In the genomic region with DNA sequence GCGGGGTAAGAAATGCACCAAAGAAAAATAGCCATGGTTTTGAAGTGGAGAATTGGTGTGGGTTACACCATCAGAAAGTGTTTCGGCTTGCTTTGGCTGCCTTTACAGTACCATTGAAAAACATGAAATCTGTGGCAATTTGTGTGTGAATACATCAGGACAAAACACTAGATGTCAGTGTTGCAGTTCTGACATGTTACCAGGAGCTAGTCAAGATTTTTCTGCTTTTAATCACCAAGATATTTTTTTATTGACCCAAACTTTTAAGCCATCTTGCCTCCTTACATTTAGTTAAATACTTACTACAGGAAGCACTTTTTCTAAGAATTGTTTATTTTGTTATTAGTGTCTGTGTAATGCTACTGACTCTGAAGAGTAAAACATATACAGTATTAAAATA, we compare ENCODE assay signal across 1 cellular context.
TF ChIP-seq lines count a peak whose summit lies in the region.

No MANE protein-coding gene starts in this region.

TF ChIP-seq in K562, 482 proteins besides CTCF, POLR2A, EP300 and RAD21 (continued from another document and continues in another):
- TF ChIP-seq NR2C2 (CRISPR knock-in tag; IDR thresholded peaks at IDR 0.05) (no peak), NR2C2 (tag; IDR thresholded peaks at IDR 0.05) (no peak), MEIS2 (IDR thresholded peaks at IDR 0.05; ENCODE audit: partially characterized antibody) (no peak), RAD51 (IDR thresholded peaks at IDR 0.05; ENCODE audit: borderline replicate concordance, low read depth) (no peak), CREM (IDR thresholded peaks at IDR 0.05; ENCODE audit: low read depth) (0 out of 2 replicates have a peak, but pooled peaks have one; percentile 10), MIER1 (IDR thresholded peaks at IDR 0.05; ENCODE audit: low read depth) (no peak), ZNF24 (IDR thresholded peaks at IDR 0.05) (no peak), SIN3B (IDR thresholded peaks at IDR 0.05; ENCODE audit: low read depth) (no peak), CBX2 (IDR thresholded peaks at IDR 0.05; ENCODE audit: insufficient read depth, low read length, poor library complexity, severe bottlenecking) (no peak), SAFB (IDR thresholded peaks at IDR 0.05; ENCODE audit: borderline replicate concordance, low read depth, low read length) (no peak), CBFA2T3 (IDR thresholded peaks at IDR 0.05) (no peak), PRPF4 (IDR thresholded peaks at IDR 0.05; ENCODE audit: insufficient read depth, low read depth, low read length, poor library complexity, severe bottlenecking) (no peak), SREBF2 (CRISPR knock-in tag; IDR thresholded peaks at IDR 0.05) (no peak), SMAD4 (CRISPR knock-in tag; conservative IDR thresholded peaks at IDR 0.05) (no peak), ZNF263 (CRISPR knock-in tag; IDR thresholded peaks at IDR 0.05; ENCODE audit: borderline replicate concordance) (no peak), ZFP30 (CRISPR knock-in tag; IDR thresholded peaks at IDR 0.05; ENCODE audit: borderline replicate concordance) (no peak), SIN3A (IDR thresholded peaks at IDR 0.05; ENCODE audit: borderline replicate concordance in 2 of 2, control insufficient read depth in 1 of 2, low read depth in 2 of 2, low read length in 2 of 2) (no peak), DDX20 (tag; IDR thresholded peaks at IDR 0.05; ENCODE audit: low read depth) (no peak), ZNF121 (CRISPR knock-in tag; conservative IDR thresholded peaks at IDR 0.05) (no peak), GATAD2B (IDR thresholded peaks at IDR 0.05; ENCODE audit: borderline replicate concordance) (0 out of 2 replicates have a peak, but pooled peaks have one; percentile 40), TAL1 (IDR thresholded peaks at IDR 0.05) (no peak), GTF2A2 (tag; IDR thresholded peaks at IDR 0.05) (no peak), PTBP1 (IDR thresholded peaks at IDR 0.05; ENCODE audit: low read depth, low read length) (no peak), ELF4 (CRISPR knock-in tag; IDR thresholded peaks at IDR 0.05) (no peak), CCAR2 (IDR thresholded peaks at IDR 0.05; ENCODE audit: low read depth, low read length) (no peak), TAF1 (IDR thresholded peaks at IDR 0.05; ENCODE audit: control insufficient read depth, extremely low read depth, insufficient read depth, low read length, severe bottlenecking) (no peak), MECOM (CRISPR knock-in tag; IDR thresholded peaks at IDR 0.05) (no peak), SIRT6 (IDR thresholded peaks at IDR 0.05; ENCODE audit: low read depth, low read length) (no peak), CEBPG (CRISPR knock-in tag; IDR thresholded peaks at IDR 0.05) (no peak), CEBPG (tag; conservative IDR thresholded peaks at IDR 0.05 in 1 of 2, IDR thresholded peaks at IDR 0.05 in 1 of 2) (0 out of 4 replicates have a peak, but pooled peaks of 1 of the 2 experiments have one; percentile 11), TEAD2 (tag; IDR thresholded peaks at IDR 0.05) (no peak), ARNT (IDR thresholded peaks at IDR 0.05) (peak in 1 of 2 experiments; percentile 21; a peak in 1 of 4 replicates), ZFPM2 (CRISPR knock-in tag; IDR thresholded peaks at IDR 0.05) (no peak), GABPB2 (CRISPR knock-in tag; conservative IDR thresholded peaks at IDR 0.05) (no peak)
- TF ChIP-seq, protein P1, sequence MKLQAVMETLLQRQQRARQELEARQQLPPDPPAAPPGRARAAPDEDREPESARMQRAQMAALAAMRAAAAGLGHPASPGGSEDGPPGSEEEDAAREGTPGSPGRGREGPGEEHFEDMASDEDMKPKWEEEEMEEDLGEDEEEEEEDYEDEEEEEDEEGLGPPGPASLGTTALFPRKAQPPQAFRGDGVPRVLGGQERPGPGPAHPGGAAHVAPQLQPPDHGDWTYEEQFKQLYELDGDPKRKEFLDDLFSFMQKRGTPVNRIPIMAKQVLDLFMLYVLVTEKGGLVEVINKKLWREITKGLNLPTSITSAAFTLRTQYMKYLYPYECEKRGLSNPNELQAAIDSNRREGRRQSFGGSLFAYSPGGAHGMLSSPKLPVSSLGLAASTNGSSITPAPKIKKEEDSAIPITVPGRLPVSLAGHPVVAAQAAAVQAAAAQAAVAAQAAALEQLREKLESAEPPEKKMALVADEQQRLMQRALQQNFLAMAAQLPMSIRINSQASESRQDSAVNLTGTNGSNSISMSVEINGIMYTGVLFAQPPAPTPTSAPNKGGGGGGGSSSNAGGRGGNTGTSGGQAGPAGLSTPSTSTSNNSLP (IDR thresholded peaks at IDR 0.05; ENCODE audit: borderline replicate concordance, low read depth, low read length), result peak; percentile 66; the same call in 1 of the 2 replicates
- TF ChIP-seq, protein P2, sequence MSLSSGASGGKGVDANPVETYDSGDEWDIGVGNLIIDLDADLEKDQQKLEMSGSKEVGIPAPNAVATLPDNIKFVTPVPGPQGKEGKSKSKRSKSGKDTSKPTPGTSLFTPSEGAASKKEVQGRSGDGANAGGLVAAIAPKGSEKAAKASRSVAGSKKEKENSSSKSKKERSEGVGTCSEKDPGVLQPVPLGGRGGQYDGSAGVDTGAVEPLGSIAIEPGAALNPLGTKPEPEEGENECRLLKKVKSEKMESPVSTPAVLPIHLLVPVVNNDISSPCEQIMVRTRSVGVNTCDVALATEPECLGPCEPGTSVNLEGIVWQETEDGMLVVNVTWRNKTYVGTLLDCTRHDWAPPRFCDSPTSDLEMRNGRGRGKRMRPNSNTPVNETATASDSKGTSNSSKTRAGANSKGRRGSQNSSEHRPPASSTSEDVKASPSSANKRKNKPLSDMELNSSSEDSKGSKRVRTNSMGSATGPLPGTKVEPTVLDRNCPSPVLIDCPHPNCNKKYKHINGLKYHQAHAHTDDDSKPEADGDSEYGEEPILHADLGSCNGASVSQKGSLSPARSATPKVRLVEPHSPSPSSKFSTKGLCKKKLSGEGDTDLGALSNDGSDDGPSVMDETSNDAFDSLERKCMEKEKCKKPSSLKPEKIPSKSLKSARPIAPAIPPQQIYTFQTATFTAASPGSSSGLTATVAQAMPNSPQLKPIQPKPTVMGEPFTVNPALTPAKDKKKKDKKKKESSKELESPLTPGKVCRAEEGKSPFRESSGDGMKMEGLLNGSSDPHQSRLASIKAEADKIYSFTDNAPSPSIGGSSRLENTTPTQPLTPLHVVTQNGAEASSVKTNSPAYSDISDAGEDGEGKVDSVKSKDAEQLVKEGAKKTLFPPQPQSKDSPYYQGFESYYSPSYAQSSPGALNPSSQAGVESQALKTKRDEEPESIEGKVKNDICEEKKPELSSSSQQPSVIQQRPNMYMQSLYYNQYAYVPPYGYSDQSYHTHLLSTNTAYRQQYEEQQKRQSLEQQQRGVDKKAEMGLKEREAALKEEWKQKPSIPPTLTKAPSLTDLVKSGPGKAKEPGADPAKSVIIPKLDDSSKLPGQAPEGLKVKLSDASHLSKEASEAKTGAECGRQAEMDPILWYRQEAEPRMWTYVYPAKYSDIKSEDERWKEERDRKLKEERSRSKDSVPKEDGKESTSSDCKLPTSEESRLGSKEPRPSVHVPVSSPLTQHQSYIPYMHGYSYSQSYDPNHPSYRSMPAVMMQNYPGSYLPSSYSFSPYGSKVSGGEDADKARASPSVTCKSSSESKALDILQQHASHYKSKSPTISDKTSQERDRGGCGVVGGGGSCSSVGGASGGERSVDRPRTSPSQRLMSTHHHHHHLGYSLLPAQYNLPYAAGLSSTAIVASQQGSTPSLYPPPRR (CRISPR knock-in tag; IDR thresholded peaks at IDR 0.05; ENCODE audit: borderline replicate concordance), result no peak
- TF ChIP-seq, protein P3, sequence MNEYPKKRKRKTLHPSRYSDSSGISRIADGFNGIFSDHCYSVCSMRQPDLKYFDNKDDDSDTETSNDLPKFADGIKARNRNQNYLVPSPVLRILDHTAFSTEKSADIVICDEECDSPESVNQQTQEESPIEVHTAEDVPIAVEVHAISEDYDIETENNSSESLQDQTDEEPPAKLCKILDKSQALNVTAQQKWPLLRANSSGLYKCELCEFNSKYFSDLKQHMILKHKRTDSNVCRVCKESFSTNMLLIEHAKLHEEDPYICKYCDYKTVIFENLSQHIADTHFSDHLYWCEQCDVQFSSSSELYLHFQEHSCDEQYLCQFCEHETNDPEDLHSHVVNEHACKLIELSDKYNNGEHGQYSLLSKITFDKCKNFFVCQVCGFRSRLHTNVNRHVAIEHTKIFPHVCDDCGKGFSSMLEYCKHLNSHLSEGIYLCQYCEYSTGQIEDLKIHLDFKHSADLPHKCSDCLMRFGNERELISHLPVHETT (CRISPR knock-in tag; conservative IDR thresholded peaks at IDR 0.05 in 1 of 2, IDR thresholded peaks at IDR 0.05 in 1 of 2), result no peak
- TF ChIP-seq, protein P4, sequence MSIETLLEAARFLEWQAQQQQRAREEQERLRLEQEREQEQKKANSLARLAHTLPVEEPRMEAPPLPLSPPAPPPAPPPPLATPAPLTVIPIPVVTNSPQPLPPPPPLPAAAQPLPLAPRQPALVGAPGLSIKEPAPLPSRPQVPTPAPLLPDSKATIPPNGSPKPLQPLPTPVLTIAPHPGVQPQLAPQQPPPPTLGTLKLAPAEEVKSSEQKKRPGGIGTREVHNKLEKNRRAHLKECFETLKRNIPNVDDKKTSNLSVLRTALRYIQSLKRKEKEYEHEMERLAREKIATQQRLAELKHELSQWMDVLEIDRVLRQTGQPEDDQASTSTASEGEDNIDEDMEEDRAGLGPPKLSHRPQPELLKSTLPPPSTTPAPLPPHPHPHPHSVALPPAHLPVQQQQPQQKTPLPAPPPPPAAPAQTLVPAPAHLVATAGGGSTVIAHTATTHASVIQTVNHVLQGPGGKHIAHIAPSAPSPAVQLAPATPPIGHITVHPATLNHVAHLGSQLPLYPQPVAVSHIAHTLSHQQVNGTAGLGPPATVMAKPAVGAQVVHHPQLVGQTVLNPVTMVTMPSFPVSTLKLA (conservative IDR thresholded peaks at IDR 0.05), result no peak; a peak in 1 of 4 replicates
- TF ChIP-seq, protein P5, sequence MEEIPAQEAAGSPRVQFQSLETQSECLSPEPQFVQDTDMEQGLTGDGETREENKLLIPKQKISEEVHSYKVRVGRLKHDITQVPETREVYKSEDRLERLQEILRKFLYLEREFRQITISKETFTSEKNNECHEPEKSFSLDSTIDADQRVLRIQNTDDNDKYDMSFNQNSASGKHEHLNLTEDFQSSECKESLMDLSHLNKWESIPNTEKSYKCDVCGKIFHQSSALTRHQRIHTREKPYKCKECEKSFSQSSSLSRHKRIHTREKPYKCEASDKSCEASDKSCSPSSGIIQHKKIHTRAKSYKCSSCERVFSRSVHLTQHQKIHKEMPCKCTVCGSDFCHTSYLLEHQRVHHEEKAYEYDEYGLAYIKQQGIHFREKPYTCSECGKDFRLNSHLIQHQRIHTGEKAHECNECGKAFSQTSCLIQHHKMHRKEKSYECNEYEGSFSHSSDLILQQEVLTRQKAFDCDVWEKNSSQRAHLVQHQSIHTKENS (CRISPR knock-in tag; IDR thresholded peaks at IDR 0.05), result no peak
- TF ChIP-seq, protein P6, sequence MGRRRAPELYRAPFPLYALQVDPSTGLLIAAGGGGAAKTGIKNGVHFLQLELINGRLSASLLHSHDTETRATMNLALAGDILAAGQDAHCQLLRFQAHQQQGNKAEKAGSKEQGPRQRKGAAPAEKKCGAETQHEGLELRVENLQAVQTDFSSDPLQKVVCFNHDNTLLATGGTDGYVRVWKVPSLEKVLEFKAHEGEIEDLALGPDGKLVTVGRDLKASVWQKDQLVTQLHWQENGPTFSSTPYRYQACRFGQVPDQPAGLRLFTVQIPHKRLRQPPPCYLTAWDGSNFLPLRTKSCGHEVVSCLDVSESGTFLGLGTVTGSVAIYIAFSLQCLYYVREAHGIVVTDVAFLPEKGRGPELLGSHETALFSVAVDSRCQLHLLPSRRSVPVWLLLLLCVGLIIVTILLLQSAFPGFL (CRISPR knock-in tag; IDR thresholded peaks at IDR 0.05), result no peak
- TF ChIP-seq, protein P7, sequence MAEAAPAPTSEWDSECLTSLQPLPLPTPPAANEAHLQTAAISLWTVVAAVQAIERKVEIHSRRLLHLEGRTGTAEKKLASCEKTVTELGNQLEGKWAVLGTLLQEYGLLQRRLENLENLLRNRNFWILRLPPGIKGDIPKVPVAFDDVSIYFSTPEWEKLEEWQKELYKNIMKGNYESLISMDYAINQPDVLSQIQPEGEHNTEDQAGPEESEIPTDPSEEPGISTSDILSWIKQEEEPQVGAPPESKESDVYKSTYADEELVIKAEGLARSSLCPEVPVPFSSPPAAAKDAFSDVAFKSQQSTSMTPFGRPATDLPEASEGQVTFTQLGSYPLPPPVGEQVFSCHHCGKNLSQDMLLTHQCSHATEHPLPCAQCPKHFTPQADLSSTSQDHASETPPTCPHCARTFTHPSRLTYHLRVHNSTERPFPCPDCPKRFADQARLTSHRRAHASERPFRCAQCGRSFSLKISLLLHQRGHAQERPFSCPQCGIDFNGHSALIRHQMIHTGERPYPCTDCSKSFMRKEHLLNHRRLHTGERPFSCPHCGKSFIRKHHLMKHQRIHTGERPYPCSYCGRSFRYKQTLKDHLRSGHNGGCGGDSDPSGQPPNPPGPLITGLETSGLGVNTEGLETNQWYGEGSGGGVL (CRISPR knock-in tag; IDR thresholded peaks at IDR 0.05), result no peak
- TF ChIP-seq, protein P8, sequence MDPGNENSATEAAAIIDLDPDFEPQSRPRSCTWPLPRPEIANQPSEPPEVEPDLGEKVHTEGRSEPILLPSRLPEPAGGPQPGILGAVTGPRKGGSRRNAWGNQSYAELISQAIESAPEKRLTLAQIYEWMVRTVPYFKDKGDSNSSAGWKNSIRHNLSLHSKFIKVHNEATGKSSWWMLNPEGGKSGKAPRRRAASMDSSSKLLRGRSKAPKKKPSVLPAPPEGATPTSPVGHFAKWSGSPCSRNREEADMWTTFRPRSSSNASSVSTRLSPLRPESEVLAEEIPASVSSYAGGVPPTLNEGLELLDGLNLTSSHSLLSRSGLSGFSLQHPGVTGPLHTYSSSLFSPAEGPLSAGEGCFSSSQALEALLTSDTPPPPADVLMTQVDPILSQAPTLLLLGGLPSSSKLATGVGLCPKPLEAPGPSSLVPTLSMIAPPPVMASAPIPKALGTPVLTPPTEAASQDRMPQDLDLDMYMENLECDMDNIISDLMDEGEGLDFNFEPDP (CRISPR knock-in tag; IDR thresholded peaks at IDR 0.05), result no peak
- TF ChIP-seq, protein P9, sequence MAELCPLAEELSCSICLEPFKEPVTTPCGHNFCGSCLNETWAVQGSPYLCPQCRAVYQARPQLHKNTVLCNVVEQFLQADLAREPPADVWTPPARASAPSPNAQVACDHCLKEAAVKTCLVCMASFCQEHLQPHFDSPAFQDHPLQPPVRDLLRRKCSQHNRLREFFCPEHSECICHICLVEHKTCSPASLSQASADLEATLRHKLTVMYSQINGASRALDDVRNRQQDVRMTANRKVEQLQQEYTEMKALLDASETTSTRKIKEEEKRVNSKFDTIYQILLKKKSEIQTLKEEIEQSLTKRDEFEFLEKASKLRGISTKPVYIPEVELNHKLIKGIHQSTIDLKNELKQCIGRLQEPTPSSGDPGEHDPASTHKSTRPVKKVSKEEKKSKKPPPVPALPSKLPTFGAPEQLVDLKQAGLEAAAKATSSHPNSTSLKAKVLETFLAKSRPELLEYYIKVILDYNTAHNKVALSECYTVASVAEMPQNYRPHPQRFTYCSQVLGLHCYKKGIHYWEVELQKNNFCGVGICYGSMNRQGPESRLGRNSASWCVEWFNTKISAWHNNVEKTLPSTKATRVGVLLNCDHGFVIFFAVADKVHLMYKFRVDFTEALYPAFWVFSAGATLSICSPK (IDR thresholded peaks at IDR 0.05; ENCODE audit: borderline replicate concordance), result no peak
